In genomic region chr17:51524524-51524923, GRCh38 we compare ENCODE assay signal across 29 cellular contexts.
DNase-seq lines count a peak whose midpoint lies in the region; ATAC-seq and TF ChIP-seq lines count a peak whose summit lies in the region.
"Had no signal": no experiment of that assay in that cellular context is flagged by ENCODE, and none has a peak within 500 bp of the region (broad histone marks: within the 10 kb centered on the region; RNA-seq: fewer than 3 reads in every experiment).

No MANE protein-coding gene starts in this region.

- H3K4me2 ChIP-seq in SK-N-SH: no peak overlapping the region
- H3K4me2 ChIP-seq: A549; BLaER1; BLaER1 treated with 17β-estradiol and CSF1 and Interleukin-3, amounts not matched to agents 10 nM and 100 nM had no signal

- no peak for TF ChIP-seq RAD21 in SK-N-SH (IDR thresholded peaks at IDR 0.05; ENCODE audit: low read length)

- no peaks in the 10 kb centered on the region for H4K20me1 ChIP-seq in SK-N-SH (ENCODE audit: insufficient read depth)
- H4K20me1 ChIP-seq: BLaER1; BLaER1 treated with 17β-estradiol and CSF1 and Interleukin-3, amounts not matched to agents 10 nM and 100 nM had no signal

- H3K4me1 ChIP-seq in SK-N-SH (ENCODE audit: control insufficient read depth in 1 of 2, insufficient read depth in 2 of 2, low read depth in 1 of 2, low read length in 1 of 2): peaks cover 0 to 3% of the 10 kb centered on the region in 2 experiments; a peak in 2 of 4 replicates
- H3K4me1 ChIP-seq in HEK293 (ENCODE audit: control insufficient read depth, insufficient read depth, low read length): no peaks in the 10 kb centered on the region
- H3K4me1 ChIP-seq: A549, BE2C, Caco-2 had no signal

- no peak overlapping the region for H3K27ac ChIP-seq in SK-N-SH (ENCODE audit: low read depth in 2 of 2, low read length in 1 of 2)
- H3K27ac ChIP-seq in HEK293 (ENCODE audit: extremely low read depth, low read depth, low read length): no peak overlapping the region
- H3K27ac ChIP-seq: 22Rv1; A549; BLaER1; BLaER1 treated with 17β-estradiol and CSF1 and Interleukin-3, amounts not matched to agents 10 nM and 100 nM; C4-2B had no signal

- POLR2A ChIA-PET in SK-N-SH (lab: Yijun Ruan, JAX) (no interaction called here), HEK293 (lab: Yijun Ruan, JAX) (no interaction called here)

- 12% methylated on average over 1 of the region's 1 CpG for WGBS in SK-N-SH (ENCODE audit: low lambda C conversion rate)

- H3K79me2 ChIP-seq in SK-N-SH (ENCODE audit: insufficient read depth): no peaks in the 10 kb centered on the region

- ATAC-seq in SK-N-SH treated with all-trans-retinoic acid at 6 μM for 48 hours (no peak), HG02571 (IDR thresholded peaks at IDR 0.05; ENCODE audit: unreplicated experiment) (no peak)
- ATAC-seq: A549; CD8-positive, alpha-beta T cell had no signal

- no peaks in the 10 kb centered on the region for H3K27me3 ChIP-seq in SK-N-SH (ENCODE audit: insufficient read depth)
- H3K27me3 ChIP-seq: BE2C; BLaER1; BLaER1 treated with 17β-estradiol and CSF1 and Interleukin-3, amounts not matched to agents 10 nM and 100 nM had no signal

- no peak overlapping the region for H2AFZ ChIP-seq in SK-N-SH (ENCODE audit: low read depth)

- H3K9me2 ChIP-seq in SK-N-SH: no peaks in the 10 kb centered on the region

- TF ChIP-seq EP300 in SK-N-SH (IDR thresholded peaks at IDR 0.05; ENCODE audit: borderline replicate concordance in 1 of 2, low read depth in 1 of 2, low read length in 1 of 2): no peak

- TF ChIP-seq CTCF in SK-N-SH (IDR thresholded peaks at IDR 0.05) (no peak), HEK293 (tag by site-specific recombination; IDR thresholded peaks at IDR 0.05) (no peak)

- CTCF ChIA-PET in SK-N-SH (lab: Yijun Ruan, JAX) (interaction anchor here (1.2 kb wide), 1 partner anchor 153 kb away, joined by 3 read pairs; no protein-coding TSS in a partner anchor), HEK293 (lab: Yijun Ruan, JAX) (interaction anchor here (0.8 to 0.9 kb wide), 2 partner anchors 11 to 63 kb away, joined by 3 read pairs; no protein-coding TSS in a partner anchor)

- DNase-seq in SK-N-SH: no peak
- DNase-seq: 8988T; ACHN; AML-193; BE2C; C1 segment of cervical spinal cord; Caco-2; Calu3; CD4-positive, alpha-beta memory T cell; CD4-positive, alpha-beta T cell; CD4-positive, CD25-positive, alpha-beta regulatory T cell; CD8-positive, alpha-beta memory T cell; CD8-positive, alpha-beta T cell; COR-L47; DMS 273 treated with DMSO at 0.1 percent for 48 hours; DMS153; DMS53; DMS79; DMS79 treated with DMSO at 0.1 percent for 48 hours; DND-41; EL had no signal

- no peaks in the 10 kb centered on the region for H3F3A ChIP-seq in SK-N-SH (replicated peaks; ENCODE audit: insufficient read depth)

- H3K36me3 ChIP-seq in SK-N-SH (replicated peaks in 1 of 2; ENCODE audit: control insufficient read depth in 1 of 2, insufficient read depth in 2 of 2, low read length in 1 of 2): no peaks in the 10 kb centered on the region
- no peaks in the 10 kb centered on the region for H3K36me3 ChIP-seq in HEK293 (ENCODE audit: control insufficient read depth in 2 of 2, insufficient read depth in 1 of 2, low read length in 2 of 2)
- H3K36me3 ChIP-seq: BE2C; BLaER1; BLaER1 treated with 17β-estradiol and CSF1 and Interleukin-3, amounts not matched to agents 10 nM and 100 nM had no signal

- H3K9me3 ChIP-seq in SK-N-SH (no peaks in the 10 kb centered on the region), HEK293 (ENCODE audit: control insufficient read depth, insufficient read depth, low read depth, low read length) (no peaks in the 10 kb centered on the region)
- H3K9me3 ChIP-seq: BE2C, BLaER1 had no signal

- H3K4me3 ChIP-seq in SK-N-SH (ENCODE audit: low read depth in 2 of 2, low read length in 1 of 2) (no peak overlapping the region), HEK293 (ENCODE audit: low read depth, low read length) (no peak overlapping the region)
- H3K4me3 ChIP-seq: A549; BLaER1; BLaER1 treated with 17β-estradiol and CSF1 and Interleukin-3, amounts not matched to agents 10 nM and 100 nM had no signal

- no peak overlapping the region for H3K9ac ChIP-seq in SK-N-SH
- H3K9ac ChIP-seq: BLaER1; BLaER1 treated with 17β-estradiol and CSF1 and Interleukin-3, amounts not matched to agents 10 nM and 100 nM had no signal

TF ChIP-seq in SK-N-SH treated with all-trans-retinoic acid at 6 μM for 48 hours, 23 proteins besides CTCF, POLR2A, EP300 and RAD21 (continues in another document):
- no peak for TF ChIP-seq RARB (CRISPR knock-in tag; IDR thresholded peaks at IDR 0.05)
- no peak for TF ChIP-seq TOX (CRISPR knock-in tag; IDR thresholded peaks at IDR 0.05; ENCODE audit: borderline replicate concordance)
- TF ChIP-seq CREB5 (CRISPR knock-in tag; IDR thresholded peaks at IDR 0.05; ENCODE audit: low read depth): no peak
- no peak for TF ChIP-seq GLIS3 (CRISPR knock-in tag; IDR thresholded peaks at IDR 0.05)

TF ChIP-seq in SK-N-SH, 30 proteins besides CTCF, POLR2A, EP300 and RAD21 (continues in another document):
- TF ChIP-seq NRF1 (IDR thresholded peaks at IDR 0.05; ENCODE audit: low read depth, low read length): no peak
- TF ChIP-seq YY1 (IDR thresholded peaks at IDR 0.05; ENCODE audit: low read depth): no peak
- TF ChIP-seq REST (IDR thresholded peaks at IDR 0.05; ENCODE audit: low read depth, low read length): no peak
- no peak for TF ChIP-seq SIN3A (IDR thresholded peaks at IDR 0.05; ENCODE audit: borderline replicate concordance, low read depth, low read length)
- TF ChIP-seq EZH2phosphoT487 (IDR thresholded peaks at IDR 0.05; ENCODE audit: borderline replicate concordance, low read depth): no peak

TF ChIP-seq in HEK293, 187 proteins besides CTCF, POLR2A, EP300 and RAD21:
- TF ChIP-seq ZNF639 (tag by site-specific recombination; IDR thresholded peaks at IDR 0.05) (no peak), ZNF146 (tag by site-specific recombination; IDR thresholded peaks at IDR 0.05) (0 out of 2 replicates have a peak, but pooled peaks have one; percentile 7)
TF ChIP-seq in HEK293: peak in this region for 1.
